Comparison of ENCODE assay signal across 8 cellular contexts in genomic region chr2:114786901-114787300, GRCh38.
"Had no signal": no experiment of that assay in that cellular context is flagged by ENCODE, and none has a peak within 500 bp of the region (broad histone marks: within the 10 kb centered on the region; RNA-seq: fewer than 3 reads in every experiment).

No MANE protein-coding gene starts in this region.

- DNase-seq: GDM1, GF-D8 had no signal

- FAIRE-seq: G401.6, GM12878, GM12891, GM12892, GM18507, GM19239 had no signal

- H3K4me3 ChIP-seq: GM12878 had no signal

- ATAC-seq: GM12878 had no signal
